ENCODE assay signal across 1 cellular context in the genomic region with DNA sequence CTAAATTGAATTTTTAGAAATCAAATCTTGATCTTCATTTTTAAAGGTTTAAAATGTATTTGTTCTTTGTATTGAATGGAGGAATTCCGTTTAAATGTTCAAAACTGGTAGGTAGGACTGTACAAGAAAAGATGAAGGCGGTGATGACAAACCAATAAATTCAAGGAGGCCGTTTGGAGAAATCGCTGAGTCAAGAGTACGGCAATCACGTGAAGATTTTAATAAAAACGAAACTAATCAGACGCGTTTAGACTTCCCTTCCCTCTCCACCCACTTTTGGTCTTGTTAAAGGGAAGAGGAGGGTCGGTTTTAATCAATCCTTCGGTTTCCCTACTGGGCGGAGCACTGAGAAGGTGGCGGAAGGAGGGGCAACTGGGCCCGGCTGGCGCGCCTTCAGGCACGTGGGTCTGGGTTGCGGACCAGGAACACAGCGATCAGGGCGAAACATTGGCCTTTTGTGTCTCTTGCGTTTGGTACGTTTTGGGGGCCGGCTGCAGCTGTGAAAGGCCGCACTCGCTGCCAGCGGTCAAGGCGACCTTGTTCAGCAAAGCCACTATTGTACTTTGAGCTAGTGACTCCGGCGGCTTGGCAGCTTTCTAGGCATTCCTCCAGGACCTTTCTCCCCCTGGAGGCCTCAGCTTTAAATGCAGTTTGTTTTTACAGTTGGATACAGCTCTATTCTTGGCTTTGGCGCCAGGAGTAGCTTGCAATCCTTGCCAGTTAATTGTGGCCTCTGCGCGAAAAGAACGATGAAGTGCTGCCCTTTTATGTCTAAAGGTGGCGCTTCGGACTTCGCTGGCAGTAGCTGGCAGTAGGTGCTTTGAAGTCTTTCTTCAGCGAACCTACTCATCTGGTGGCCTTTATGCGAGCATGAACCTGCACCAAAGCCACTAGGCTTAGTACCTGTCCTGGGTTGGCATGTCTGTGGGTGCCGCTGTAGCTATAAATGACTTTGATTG.
A peak's percentile ranks its signal among the peaks of the same experiment; 100 is the strongest.
TF ChIP-seq lines count a peak whose summit lies in the region.

No MANE protein-coding gene starts in this region.

TF ChIP-seq in GM12878, 131 proteins besides CTCF, POLR2A, EP300 and RAD21 (continued from another document):
- TF ChIP-seq CUX1 (IDR thresholded peaks at IDR 0.05; ENCODE audit: insufficient replicate concordance, low read depth, low read length) (no peak), RCOR1 (conservative IDR thresholded peaks at IDR 0.05; ENCODE audit: low read depth, low read length) (no peak), BHLHE40 (IDR thresholded peaks at IDR 0.05; ENCODE audit: borderline replicate concordance in 1 of 2, low read depth in 2 of 2, low read length in 1 of 2) (peak; percentile 85 to 89), SMARCA5 (IDR thresholded peaks at IDR 0.05) (0 out of 2 replicates have a peak, but pooled peaks have one; percentile 14), BACH1 (IDR thresholded peaks at IDR 0.05; ENCODE audit: borderline replicate concordance) (peak; percentile 93), PAX8 (IDR thresholded peaks at IDR 0.05) (no peak), STAT3 (IDR thresholded peaks at IDR 0.05; ENCODE audit: low read depth, low read length) (no peak), SRF (IDR thresholded peaks at IDR 0.05; ENCODE audit: low read depth in 2 of 2, low read length in 2 of 2) (no peak), ZNF274 (IDR thresholded peaks at IDR 0.05; ENCODE audit: insufficient read depth, insufficient read length) (no peak), KAT2A (conservative IDR thresholded peaks at IDR 0.05; ENCODE audit: control insufficient read depth, low read depth, low read length) (no peak), HDAC6 (IDR thresholded peaks at IDR 0.05; ENCODE audit: unreplicated experiment) (no peak), ZNF384 (IDR thresholded peaks at IDR 0.05; ENCODE audit: borderline replicate concordance, low read depth, low read length) (no peak), BCL11A (IDR thresholded peaks at IDR 0.05; ENCODE audit: low read depth, low read length) (no peak), SP1 (IDR thresholded peaks at IDR 0.05; ENCODE audit: low read depth, low read length) (no peak), KDM1A (IDR thresholded peaks at IDR 0.05; ENCODE audit: borderline replicate concordance) (no peak), CBFB (IDR thresholded peaks at IDR 0.05; ENCODE audit: low read depth) (no peak), IKZF1 (conservative IDR thresholded peaks at IDR 0.05) (peak; percentile 42; the same call in 1 of the 2 replicates), JUNB (IDR thresholded peaks at IDR 0.05) (no peak), HDGF (IDR thresholded peaks at IDR 0.05) (no peak), TARDBP (IDR thresholded peaks at IDR 0.05; ENCODE audit: borderline replicate concordance) (no peak), EED (IDR thresholded peaks at IDR 0.05; ENCODE audit: low read depth) (no peak), NBN (IDR thresholded peaks at IDR 0.05) (peak; percentile 59; the same call in 1 of the 2 replicates), RUNX3 (IDR thresholded peaks at IDR 0.05; ENCODE audit: low read length) (peak; percentile 7; the same call in 1 of the 2 replicates), POU2F2 (IDR thresholded peaks at IDR 0.05; ENCODE audit: borderline replicate concordance, low read depth, low read length) (no peak), ZSCAN29 (IDR thresholded peaks at IDR 0.05) (no peak), NRF1 (conservative IDR thresholded peaks at IDR 0.05; ENCODE audit: low read depth, low read length) (no peak), ASH2L (IDR thresholded peaks at IDR 0.05; ENCODE audit: borderline replicate concordance, low read depth) (no peak), SIX5 (IDR thresholded peaks at IDR 0.05; ENCODE audit: low read depth, low read length, severe bottlenecking) (no peak), GATAD2B (conservative IDR thresholded peaks at IDR 0.05; ENCODE audit: low read depth) (no peak), MTA2 (IDR thresholded peaks at IDR 0.05; ENCODE audit: low read depth) (peak; percentile 39; the same call in 1 of the 2 replicates)
